16 cellular contexts compared by ENCODE assay signal in the genomic region with DNA sequence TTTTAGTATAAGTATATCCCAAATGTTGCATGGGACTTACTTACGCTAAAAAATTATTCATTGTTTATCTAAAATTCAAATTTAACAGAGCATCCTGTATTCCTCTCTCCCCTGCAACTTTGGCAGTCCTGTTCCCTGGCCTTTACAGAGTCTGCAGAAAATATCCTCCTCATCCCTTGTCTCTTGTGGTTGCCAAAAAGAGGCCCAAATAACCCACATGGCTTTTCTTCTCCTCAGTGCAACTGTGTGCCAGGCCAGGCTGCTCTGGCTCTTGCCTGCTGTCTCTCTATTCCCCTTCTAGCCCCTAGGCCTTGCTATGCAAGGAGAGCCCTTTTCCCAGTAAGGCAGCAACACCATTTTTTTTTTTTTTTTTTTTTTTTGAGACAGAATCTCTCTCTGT. TPM values are rescaled to one million over a fixed set of nuclear protein-coding genes. Genes with fewer than 3 reads are reported as not detected.
DNase-seq lines count a peak whose midpoint lies in the region; ATAC-seq and TF ChIP-seq lines count a peak whose summit lies in the region.
"Had no signal": no experiment of that assay in that cellular context is flagged by ENCODE, and none has a peak within 500 bp of the region (broad histone marks: within the 10 kb centered on the region; RNA-seq: fewer than 3 reads in every experiment).

No MANE protein-coding gene starts in this region.

- intact Hi-C loops in Calu3 (cut with micrococcal nuclease; ENCODE audit: unreplicated experiment), result no loop called here
- intact Hi-C loops in PC-9 (cut with micrococcal nuclease; ENCODE audit: unreplicated experiment), result no loop called here
- intact Hi-C loops in esophagus squamous epithelium (cut with DNase I), result no loop called here

- WGBS in esophagus squamous epithelium, 2 donors, result 100% methylated on average over 1 of the region's 1 CpG

- CTCF ChIA-PET in Calu3 (lab: Charles Lee) (interaction anchor here (0.6 to 0.7 kb wide), 2 partner anchors 33 to 158 kb away, joined by 3 to 6 read pairs; no protein-coding TSS in a partner anchor), PC-9 (lab: Charles Lee) (interaction anchor here (0.6 to 0.7 kb wide), 3 partner anchors 9 to 418 kb away, joined by 3 to 5 read pairs (median 4); no protein-coding TSS in a partner anchor)

- DNase-seq in Calu3 (no peak), PC-9 (no peak), esophagus squamous epithelium (lab: John Stamatoyannopoulos, UW) (no peak), type B pancreatic cell (ENCODE audit: extremely low spot score, unreplicated experiment) (no peak), BE2C (no peak)
- DNase-seq: DMS 273 treated with DMSO at 0.1 percent for 48 hours, GOT3, HFFc6, NCI-H2029, NCI-H2171, NCI-H446, NCI-H69, OCI-M1 had no signal

- no peak overlapping the region for H3K4me2 ChIP-seq in PC-9
- H3K4me2 ChIP-seq: BLaER1 treated with 17β-estradiol and CSF1 and Interleukin-3, amounts not matched to agents 10 nM and 100 nM had no signal

- no peaks in the 10 kb centered on the region for H3K9me3 ChIP-seq in PC-9 (ENCODE audit: insufficient read depth, low read depth)
- no peaks in the 10 kb centered on the region for H3K9me3 ChIP-seq in esophagus squamous epithelium
- H3K9me3 ChIP-seq in BE2C, result no peaks in the 10 kb centered on the region; the same call in 1 of the 2 replicates
- H3K9me3 ChIP-seq: BLaER1 treated with 17β-estradiol and CSF1 and Interleukin-3, amounts not matched to agents 10 nM and 100 nM had no signal

- H3K9me2 ChIP-seq in PC-9 (ENCODE audit: insufficient read depth), result no peaks in the 10 kb centered on the region

- H3K4me1 ChIP-seq in PC-9 (replicated peaks; ENCODE audit: insufficient read depth) (peaks cover 55% of the 10 kb centered on the region), esophagus squamous epithelium (peaks cover 21 to 62% (median 24%) of the 10 kb centered on the region in 3 donors), BE2C (no peaks in the 10 kb centered on the region)

- H3K36me3 Mint-ChIP-seq in Calu3 (ENCODE audit: insufficient read depth, unreplicated experiment) (peaks cover 19% of the 10 kb centered on the region), type B pancreatic cell (peaks cover 15% of the 10 kb centered on the region)

- peaks cover 52% of the 10 kb centered on the region for H3F3A ChIP-seq in PC-9 (ENCODE audit: insufficient read depth, low read depth)

- H3K27me3 Mint-ChIP-seq in Calu3 (ENCODE audit: unreplicated experiment), result no peaks in the 10 kb centered on the region
- H3K27me3 Mint-ChIP-seq in type B pancreatic cell, result no peaks in the 10 kb centered on the region

- H2AFZ ChIP-seq in PC-9, result no peak overlapping the region

- TF ChIP-seq CTCF in Calu3 (IDR thresholded peaks at IDR 0.05; ENCODE audit: unreplicated experiment) (no peak), PC-9 (conservative IDR thresholded peaks at IDR 0.05) (no peak), esophagus squamous epithelium (IDR thresholded peaks at IDR 0.05) (no peak), type B pancreatic cell (conservative IDR thresholded peaks at IDR 0.05) (no peak), BE2C (IDR thresholded peaks at IDR 0.05; ENCODE audit: low read depth, low read length) (no peak)

- H3K27me3 ChIP-seq in PC-9 (ENCODE audit: insufficient read depth, low read depth) (no peaks in the 10 kb centered on the region), esophagus squamous epithelium (no peaks in the 10 kb centered on the region), BE2C (no peaks in the 10 kb centered on the region)
- H3K27me3 ChIP-seq: BLaER1 treated with 17β-estradiol and CSF1 and Interleukin-3, amounts not matched to agents 10 nM and 100 nM had no signal

- BruUV-seq in Calu3 (replicated peaks; lab: Mats Ljungman, UMichigan) (no TSS peak), PC-9 (replicated peaks; lab: Mats Ljungman, UMichigan) (no TSS peak)

- H3K36me3 ChIP-seq in PC-9 (ENCODE audit: low read depth) (no peaks in the 10 kb centered on the region), esophagus squamous epithelium (peaks cover 0 to 46% (median 0%) of the 10 kb centered on the region in 3 donors), BE2C (no peaks in the 10 kb centered on the region)
- H3K36me3 ChIP-seq: BLaER1 treated with 17β-estradiol and CSF1 and Interleukin-3, amounts not matched to agents 10 nM and 100 nM had no signal

- peak overlapping the region; percentile 20 for H3K4me3 Mint-ChIP-seq in Calu3 (ENCODE audit: low read depth, unreplicated experiment)
- H3K4me3 Mint-ChIP-seq in type B pancreatic cell, result no peak overlapping the region
- H3K4me3 Mint-ChIP-seq: HFFc6 had no signal

- peaks cover 41% of the 10 kb centered on the region for H3K4me1 Mint-ChIP-seq in Calu3 (ENCODE audit: low read depth, unreplicated experiment)
- H3K4me1 Mint-ChIP-seq in type B pancreatic cell (ENCODE audit: unreplicated experiment), result peaks cover 13% of the 10 kb centered on the region

- TF ChIP-seq POLR2A in esophagus squamous epithelium (IDR thresholded peaks at IDR 0.05), result no peak

- H3K4me3 ChIP-seq in PC-9 (no peak overlapping the region), esophagus squamous epithelium (no peak overlapping the region), BE2C (ENCODE audit: low read depth, low read length) (no peak overlapping the region)
- H3K4me3 ChIP-seq: BLaER1 treated with 17β-estradiol and CSF1 and Interleukin-3, amounts not matched to agents 10 nM and 100 nM had no signal

- no peaks in the 10 kb centered on the region for H3K9me3 Mint-ChIP-seq in Calu3 (ENCODE audit: low read depth, unreplicated experiment)
- H3K9me3 Mint-ChIP-seq in type B pancreatic cell, result peaks cover 4% of the 10 kb centered on the region

- POLR2A ChIA-PET in PC-9 (lab: Charles Lee; ENCODE audit: unreplicated experiment), result no interaction called here

- no peaks in the 10 kb centered on the region for H3K79me2 ChIP-seq in PC-9 (ENCODE audit: low read depth)

- peak overlapping the region; percentile 19 for H3K27ac Mint-ChIP-seq in Calu3 (ENCODE audit: unreplicated experiment)
- H3K27ac Mint-ChIP-seq in type B pancreatic cell, result peak overlapping the region; percentile 9
- H3K27ac Mint-ChIP-seq: HFFc6 had no signal

- ATAC-seq in GM18519 (IDR thresholded peaks at IDR 0.05; ENCODE audit: low FRiP score, unreplicated experiment) (no peak), HG03565 (IDR thresholded peaks at IDR 0.05; ENCODE audit: unreplicated experiment) (no peak)

- H3K27ac ChIP-seq in PC-9, result peak overlapping the region; percentile 90
- H3K27ac ChIP-seq in esophagus squamous epithelium, result peak overlapping the region; percentile 51 to 92 (median 74)
- H3K27ac ChIP-seq: BLaER1 treated with 17β-estradiol and CSF1 and Interleukin-3, amounts not matched to agents 10 nM and 100 nM had no signal

- H4K20me1 ChIP-seq in PC-9 (ENCODE audit: insufficient read depth), result no peaks in the 10 kb centered on the region
- H4K20me1 ChIP-seq: BLaER1 treated with 17β-estradiol and CSF1 and Interleukin-3, amounts not matched to agents 10 nM and 100 nM had no signal

RNA-seq across cellular contexts. Expression of gene ARHGEF37, which starts 23.0 kb away (rescaled TPM):
- 13.0 and 16.1 TPM in 2 replicates for total RNA-seq in Calu3 (2022)
- 5.5 and 8.6 TPM in 2 replicates for total RNA-seq in PC-9 (2021)
- total RNA-seq in esophagus squamous epithelium, result 10 to 100 TPM; 14.5 to 29.3 (median 18.0) TPM
- 7.1 and 16.8 TPM in 2 replicates for total RNA-seq in type B pancreatic cell (ENCODE audit: low replicate concordance)
- polyA plus RNA-seq in BE2C (2012; ENCODE audit: insufficient read depth, insufficient read length, low read depth), result 0.23 TPM

RNA-seq across cellular contexts. Expression of gene CSNK1A1, which starts 53.1 kb away (rescaled TPM):
- total RNA-seq in Calu3 (2022) (350 and 377 TPM in 2 replicates), PC-9 (2021) (300 and 334 TPM in 2 replicates), esophagus squamous epithelium (100 to 1,000 TPM; 223 to 388 (median 301) TPM), type B pancreatic cell (ENCODE audit: low replicate concordance) (224 and 294 TPM in 2 replicates)
- 208 TPM for polyA plus RNA-seq in BE2C (2012; ENCODE audit: insufficient read depth, insufficient read length, low read depth)
